Comparison of ENCODE assay signal across 19 cellular contexts in the genomic region with DNA sequence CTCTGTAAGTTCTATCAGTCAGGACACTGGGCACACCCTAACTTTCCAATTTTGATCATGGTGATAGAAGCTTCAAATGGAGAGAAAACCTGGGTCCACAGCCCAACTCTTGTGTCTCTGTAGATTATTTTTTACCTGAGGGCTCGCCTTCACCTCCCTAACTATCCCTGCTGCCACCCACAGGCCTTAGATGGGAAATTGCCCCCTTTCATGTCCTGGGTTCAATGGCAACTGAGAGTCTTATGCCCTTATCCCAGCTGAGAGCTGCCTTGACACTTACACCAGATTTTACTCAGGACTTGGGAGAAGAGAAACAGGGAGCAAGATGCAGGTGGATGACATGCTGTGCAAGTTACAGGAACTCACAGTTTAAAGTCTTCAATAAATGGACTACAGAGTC.
A peak's percentile ranks its signal among the peaks of the same experiment; 100 is the strongest.
DNase-seq lines count a peak whose midpoint lies in the region; ATAC-seq and TF ChIP-seq lines count a peak whose summit lies in the region.
"Had no signal": no experiment of that assay in that cellular context is flagged by ENCODE, and none has a peak within 500 bp of the region (broad histone marks: within the 10 kb centered on the region; RNA-seq: fewer than 3 reads in every experiment).

No MANE protein-coding gene starts in this region.

- no peak for DNase-seq in HCT116 (ENCODE audit: low read depth, low spot score)
- DNase-seq in endodermal cell = peak; percentile 52
- no peak for DNase-seq in NCI-H2029 treated with DMSO at 0.1 percent for 48 hours (lab: John Stamatoyannopoulos, UW)
- DNase-seq in SK-N-DZ (ENCODE audit: low spot score) = no peak
- no peak for DNase-seq in left ventricle myocardium superior
- DNase-seq: ACHN; BE2C; C1 segment of cervical spinal cord; CD4-positive, CD25-positive, alpha-beta regulatory T cell; CD8-positive, alpha-beta memory T cell; COR-L47; DMS 273 treated with DMSO at 0.1 percent for 48 hours; GM23248; H9; KBM-7 had no signal

- H3K79me2 ChIP-seq in HCT116 (ENCODE audit: insufficient read depth, low read length) (no peaks in the 10 kb centered on the region), OCI-LY3 (ENCODE audit: low read length) (no peaks in the 10 kb centered on the region)

- POLR2A ChIA-PET in HCT116 (lab: Charles Lee) = no interaction called here

- H3K36me3 ChIP-seq in HCT116 (ENCODE audit: control insufficient read depth in 1 of 2, insufficient read depth in 2 of 2, low read length in 2 of 2) (no peaks in the 10 kb centered on the region), OCI-LY3 (replicated peaks; ENCODE audit: low read depth, low read length) (no peaks in the 10 kb centered on the region), endodermal cell (ENCODE audit: control insufficient read depth, insufficient read depth, low read length) (no peaks in the 10 kb centered on the region)
- H3K36me3 ChIP-seq: BE2C had no signal

- WGBS in endodermal cell (ENCODE audit: insufficient coverage in 1 of 2, insufficient read length in 1 of 2), 2 experiments = 87 to 100% methylated on average over 1 of the region's 1 CpG

- H3K4me2 ChIP-seq in HCT116 (ENCODE audit: low read length) = no peak overlapping the region
- H3K4me2 ChIP-seq in OCI-LY3 (ENCODE audit: low read length) = no peak overlapping the region

- H3K27ac ChIP-seq in HCT116 (ENCODE audit: low read depth, low read length) (no peak overlapping the region), OCI-LY3 (ENCODE audit: low read length) (no peak overlapping the region), endodermal cell (ENCODE audit: low read depth, low read length) (no peak overlapping the region)
- H3K27ac ChIP-seq: GM23248 had no signal

- no peak overlapping the region for H3K4me3 Mint-ChIP-seq in endodermal cell
- H3K4me3 Mint-ChIP-seq: CD4-positive, CD25-positive, alpha-beta regulatory T cell; CD8-positive, alpha-beta memory T cell; H9; IgD-negative memory B cell had no signal

- no peak for TF ChIP-seq POLR2A in HCT116 (IDR thresholded peaks at IDR 0.05; ENCODE audit: borderline replicate concordance, extremely low read depth, insufficient read depth, insufficient read length)

- no peaks in the 10 kb centered on the region for H3K4me1 Mint-ChIP-seq in endodermal cell
- H3K4me1 Mint-ChIP-seq: CD4-positive, CD25-positive, alpha-beta regulatory T cell; CD8-positive, alpha-beta memory T cell; H9; IgD-negative memory B cell had no signal

- H3K9ac ChIP-seq in HCT116 (ENCODE audit: low read length) (no peak overlapping the region), OCI-LY3 (ENCODE audit: low read length) (no peak overlapping the region), endodermal cell (ENCODE audit: extremely low read depth, low read length, poor library complexity, severe bottlenecking) (no peak overlapping the region)
- H3K9ac ChIP-seq: GM23248 had no signal

- peaks cover 26% of the 10 kb centered on the region for H3K9me3 Mint-ChIP-seq in endodermal cell

- intact Hi-C loops in HCT116 (cut with micrococcal nuclease) = no loop called here
- intact Hi-C loops in left ventricle myocardium superior (cut with micrococcal nuclease) = no loop called here

- H4K20me1 ChIP-seq in HCT116 (ENCODE audit: insufficient read depth) = no peaks in the 10 kb centered on the region
- no peaks in the 10 kb centered on the region for H4K20me1 ChIP-seq in OCI-LY3 (ENCODE audit: insufficient read depth, low read length)

- CTCF ChIA-PET in HCT116 (lab: Charles Lee) = no interaction called here

- H3K27me3 ChIP-seq in HCT116 (ENCODE audit: insufficient read depth, low read length) (no peaks in the 10 kb centered on the region), OCI-LY3 (ENCODE audit: low read depth, low read length) (no peaks in the 10 kb centered on the region; the same call in 1 of the 2 replicates), endodermal cell (ENCODE audit: control insufficient read depth, insufficient read depth, low read length, poor library complexity, severe bottlenecking) (no peaks in the 10 kb centered on the region)

- H3K4me3 ChIP-seq in HCT116 (replicated peaks in 1 of 2; ENCODE audit: low read depth in 1 of 2, low read length in 2 of 2) (no peak overlapping the region), OCI-LY3 (ENCODE audit: low read length) (no peak overlapping the region), endodermal cell (ENCODE audit: low read length) (no peak overlapping the region)
- H3K4me3 ChIP-seq: GM23248 had no signal

- H3K27ac Mint-ChIP-seq in endodermal cell = no peak overlapping the region
- H3K27ac Mint-ChIP-seq: CD4-positive, CD25-positive, alpha-beta regulatory T cell; CD8-positive, alpha-beta memory T cell; H9; IgD-negative memory B cell had no signal

- H3K9me2 ChIP-seq in HCT116 (ENCODE audit: insufficient read depth) = no peaks in the 10 kb centered on the region

- H2AFZ ChIP-seq in HCT116 (ENCODE audit: low read depth, low read length, poor library complexity, severe bottlenecking) (no peak overlapping the region), OCI-LY3 (ENCODE audit: low read depth, low read length) (no peak overlapping the region)
- H2AFZ ChIP-seq: GM23248 had no signal

- H3K9me3 ChIP-seq in HCT116 (ENCODE audit: control insufficient read depth in 1 of 2, insufficient read depth in 1 of 2, low read depth in 1 of 2, low read length in 2 of 2) (no peaks in the 10 kb centered on the region), OCI-LY3 (ENCODE audit: insufficient read depth, low read length) (peaks cover 6% of the 10 kb centered on the region; the same call in 1 of the 2 replicates), endodermal cell (ENCODE audit: control insufficient read depth, low read length) (peaks cover 19% of the 10 kb centered on the region)
- H3K9me3 ChIP-seq: BE2C had no signal

- H3K4me1 ChIP-seq in HCT116 (ENCODE audit: control insufficient read depth in 1 of 2, insufficient read depth in 2 of 2, low read length in 2 of 2) = no peaks in the 10 kb centered on the region
- H3K4me1 ChIP-seq in OCI-LY3 (ENCODE audit: low read length) = no peaks in the 10 kb centered on the region
- H3K4me1 ChIP-seq in endodermal cell (ENCODE audit: control insufficient read depth, insufficient read depth, low read length) = no peaks in the 10 kb centered on the region
- H3K4me1 ChIP-seq: BE2C had no signal

- ATAC-seq in HCT116 = peak; percentile 59
- ATAC-seq in left ventricle myocardium superior = no peak
- no peak for ATAC-seq in GM21526 (IDR thresholded peaks at IDR 0.05; ENCODE audit: low FRiP score, unreplicated experiment)
- ATAC-seq: HepG2 had no signal

- no TSS peak for BruUV-seq in HCT116 (replicated peaks; lab: Mats Ljungman, UMichigan)

- TF ChIP-seq RAD21 in HCT116 (IDR thresholded peaks at IDR 0.05; ENCODE audit: low read depth) = peak; percentile 18; the same call in 1 of the 2 replicates

- RAD21 ChIA-PET in HCT116 (lab: Charles Lee; ENCODE audit: low non-redundant PET in 1 of 2, low total read pairs in 2 of 2, uncharacterized antibody in 2 of 2, unreplicated experiment in 2 of 2) = interaction anchor here in 1 of 2 experiments (0.7 kb wide), 1 partner anchor 36 kb away, joined by 3 read pairs; no protein-coding TSS in a partner anchor

- H3K36me3 Mint-ChIP-seq in endodermal cell (ENCODE audit: low read depth) = no peaks in the 10 kb centered on the region
- H3K36me3 Mint-ChIP-seq: CD4-positive, CD25-positive, alpha-beta regulatory T cell; IgD-negative memory B cell had no signal

- TF ChIP-seq CTCF in HCT116 (IDR thresholded peaks at IDR 0.05 in 2 of 3, conservative IDR thresholded peaks at IDR 0.05 in 1 of 3; ENCODE audit: borderline replicate concordance in 1 of 3, insufficient read depth in 1 of 3, low read depth in 2 of 3, low read length in 2 of 3) (no peak), OCI-LY3 (IDR thresholded peaks at IDR 0.05; ENCODE audit: low read depth, low read length) (peak; percentile 36; the same call in 1 of the 2 replicates), endodermal cell (conservative IDR thresholded peaks at IDR 0.05) (peak; percentile 53)

- peaks cover under 1% of the 10 kb centered on the region for H3K27me3 Mint-ChIP-seq in endodermal cell (ENCODE audit: insufficient read depth)

TF ChIP-seq in HCT116, 20 proteins besides CTCF, POLR2A, EP300 and RAD21 (continues in another document):
- TF ChIP-seq ELF1 (IDR thresholded peaks at IDR 0.05; ENCODE audit: borderline replicate concordance, low read depth) = no peak
- TF ChIP-seq YY1 (IDR thresholded peaks at IDR 0.05; ENCODE audit: extremely low read depth, insufficient replicate concordance, low read depth, low read length) = no peak
- TF ChIP-seq EZH2phosphoT487 (IDR thresholded peaks at IDR 0.05; ENCODE audit: borderline replicate concordance) = no peak
- TF ChIP-seq CBX3 (IDR thresholded peaks at IDR 0.05; ENCODE audit: low read depth) = no peak
- no peak for TF ChIP-seq CEBPB (IDR thresholded peaks at IDR 0.05; ENCODE audit: low read depth)
- no peak for TF ChIP-seq TCF7L2 (IDR thresholded peaks at IDR 0.05; ENCODE audit: borderline replicate concordance, extremely low read depth, insufficient read depth, insufficient read length)
- no peak for TF ChIP-seq SP1 (IDR thresholded peaks at IDR 0.05; ENCODE audit: low read depth)
- TF ChIP-seq, protein P1, sequence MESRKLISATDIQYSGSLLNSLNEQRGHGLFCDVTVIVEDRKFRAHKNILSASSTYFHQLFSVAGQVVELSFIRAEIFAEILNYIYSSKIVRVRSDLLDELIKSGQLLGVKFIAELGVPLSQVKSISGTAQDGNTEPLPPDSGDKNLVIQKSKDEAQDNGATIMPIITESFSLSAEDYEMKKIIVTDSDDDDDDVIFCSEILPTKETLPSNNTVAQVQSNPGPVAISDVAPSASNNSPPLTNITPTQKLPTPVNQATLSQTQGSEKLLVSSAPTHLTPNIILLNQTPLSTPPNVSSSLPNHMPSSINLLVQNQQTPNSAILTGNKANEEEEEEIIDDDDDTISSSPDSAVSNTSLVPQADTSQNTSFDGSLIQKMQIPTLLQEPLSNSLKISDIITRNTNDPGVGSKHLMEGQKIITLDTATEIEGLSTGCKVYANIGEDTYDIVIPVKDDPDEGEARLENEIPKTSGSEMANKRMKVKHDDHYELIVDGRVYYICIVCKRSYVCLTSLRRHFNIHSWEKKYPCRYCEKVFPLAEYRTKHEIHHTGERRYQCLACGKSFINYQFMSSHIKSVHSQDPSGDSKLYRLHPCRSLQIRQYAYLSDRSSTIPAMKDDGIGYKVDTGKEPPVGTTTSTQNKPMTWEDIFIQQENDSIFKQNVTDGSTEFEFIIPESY (IDR thresholded peaks at IDR 0.05; ENCODE audit: extremely low read depth, insufficient replicate concordance, low read length) = no peak
- TF ChIP-seq JUND (IDR thresholded peaks at IDR 0.05) = no peak
- no peak for TF ChIP-seq ZFX (IDR thresholded peaks at IDR 0.05)

Comparison
In these comparisons a context has a peak if more than half of its experiments do, and no peak if none do; other contexts are left out.
1. CTCF ChIP-seq: peak in OCI-LY3 (single experiment) and endodermal cell (single experiment); none in HCT116 (0 of 3).